In the genomic region with DNA sequence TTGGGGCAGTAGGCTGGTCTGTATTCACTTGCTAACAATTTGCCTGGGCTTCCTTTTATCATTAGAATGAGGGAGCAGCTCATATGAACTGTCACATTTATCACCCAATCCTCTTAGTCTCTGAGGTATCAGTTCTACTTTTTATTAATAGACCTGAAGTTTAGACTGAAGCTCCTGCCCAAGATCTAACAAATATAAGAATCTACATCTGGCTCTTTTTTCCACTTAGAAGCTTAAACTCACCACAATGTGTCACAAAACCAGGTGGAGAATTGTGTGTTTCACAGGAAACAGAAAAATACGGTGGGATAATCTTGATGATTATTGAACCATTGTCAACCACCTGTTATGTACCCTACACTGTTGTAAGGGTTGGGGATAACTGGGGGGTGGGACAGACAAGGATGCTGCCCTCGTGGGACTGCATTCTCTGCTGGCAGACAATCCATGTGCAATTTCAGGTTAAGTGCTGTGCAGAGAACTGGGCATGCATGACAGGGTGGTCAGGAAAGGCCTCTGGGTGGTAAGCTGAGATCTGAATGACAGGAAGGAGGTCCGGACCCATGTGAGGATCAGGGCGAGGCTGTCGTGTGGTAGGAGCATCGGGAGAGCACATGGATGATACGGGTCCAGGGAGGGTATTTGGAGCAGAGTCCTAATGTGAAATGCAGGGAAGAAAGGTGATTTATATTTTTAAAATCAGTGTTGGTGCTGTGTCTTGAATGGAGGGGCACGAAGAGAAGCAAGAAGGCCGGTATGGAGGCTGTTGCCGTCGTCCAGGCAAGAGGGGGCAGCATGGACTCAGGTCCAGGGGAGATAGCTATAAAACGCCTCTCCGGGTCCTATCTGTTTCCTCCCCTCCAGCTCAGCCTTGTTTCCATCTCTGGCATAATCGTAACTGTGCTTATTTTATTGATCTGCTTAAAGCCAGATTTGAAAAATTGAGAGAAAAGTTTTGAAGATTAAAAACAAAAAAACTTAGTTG, we compare ENCODE assay signal across 9 cellular contexts. TPM values are rescaled to one million over a fixed set of nuclear protein-coding genes. Genes with fewer than 3 reads are reported as not detected.
DNase-seq lines count a peak whose midpoint lies in the region; ATAC-seq lines count a peak whose summit lies in the region.
"Had no signal": no experiment of that assay in that cellular context is flagged by ENCODE, and none has a peak within 500 bp of the region (broad histone marks: within the 10 kb centered on the region; RNA-seq: fewer than 3 reads in every experiment).

No MANE protein-coding gene starts in this region.

- no peak overlapping the region for H3K4me3 Mint-ChIP-seq in T-helper 2 cell treated with Interferon-gamma antibody and Interleukin-4, amounts not matched to agents 5 μg/mL and 100 μg/mL, for 36 hours
- H3K4me3 Mint-ChIP-seq in T-cell = no peak overlapping the region
- no peak overlapping the region for H3K4me3 Mint-ChIP-seq in stimulated activated naive CD8-positive, alpha-beta T cell treated with anti-CD3 and anti-CD28 coated beads, Interleukin-15, amount 100 ng/mL, for 72 hours
- no peak overlapping the region for H3K4me3 Mint-ChIP-seq in activated naive CD4-positive, alpha-beta T cell treated with anti-CD3 and anti-CD28 coated beads, Interleukin-2, amount 10 ng/mL, durations not matched to agents 7 days and 5 days
- H3K4me3 Mint-ChIP-seq: activated naive CD8-positive, alpha-beta T cell had no signal

- ATAC-seq in HG02981 (IDR thresholded peaks at IDR 0.05; ENCODE audit: unreplicated experiment) (peak; percentile 86), T-cell (replicated peaks in 1 of 4) (no peak)
- ATAC-seq in stimulated activated naive CD8-positive, alpha-beta T cell treated with anti-CD3 and anti-CD28 coated beads, Interleukin-15, amount 100 ng/mL, for 72 hours = peak; percentile 33

- peak overlapping the region; percentile 38 for H3K27ac Mint-ChIP-seq in T-helper 2 cell treated with Interferon-gamma antibody and Interleukin-4, amounts not matched to agents 5 μg/mL and 100 μg/mL, for 36 hours
- H3K27ac Mint-ChIP-seq in T-cell = peak overlapping the region; percentile 5 to 49
- H3K27ac Mint-ChIP-seq in stimulated activated naive CD8-positive, alpha-beta T cell treated with anti-CD3 and anti-CD28 coated beads, Interleukin-15, amount 100 ng/mL, for 72 hours = no peak overlapping the region
- H3K27ac Mint-ChIP-seq in activated naive CD4-positive, alpha-beta T cell treated with anti-CD3 and anti-CD28 coated beads, Interleukin-2, amount 10 ng/mL, durations not matched to agents 7 days and 5 days = no peak overlapping the region

- no peaks in the 10 kb centered on the region for H3K27me3 Mint-ChIP-seq in T-helper 2 cell treated with Interferon-gamma antibody and Interleukin-4, amounts not matched to agents 5 μg/mL and 100 μg/mL, for 36 hours (ENCODE audit: low read depth)
- no peaks in the 10 kb centered on the region for H3K27me3 Mint-ChIP-seq in T-cell
- H3K27me3 Mint-ChIP-seq in stimulated activated naive CD8-positive, alpha-beta T cell treated with anti-CD3 and anti-CD28 coated beads, Interleukin-15, amount 100 ng/mL, for 72 hours = no peaks in the 10 kb centered on the region
- H3K27me3 Mint-ChIP-seq in activated naive CD4-positive, alpha-beta T cell treated with anti-CD3 and anti-CD28 coated beads, Interleukin-2, amount 10 ng/mL, durations not matched to agents 7 days and 5 days = peaks cover 6% of the 10 kb centered on the region
- H3K27me3 Mint-ChIP-seq: activated naive CD8-positive, alpha-beta T cell had no signal

- CTCF ChIA-PET in T-cell (lab: Charles Lee) = interaction anchor here (0.5 to 5.0 kb wide), 8 partner anchors 9 to 500 kb away, joined by 3 to 37 read pairs (median 4); no protein-coding TSS in a partner anchor
- CTCF ChIA-PET in activated naive CD4-positive, alpha-beta T cell treated with anti-CD3 and anti-CD28 coated beads, Interleukin-2, amount 10 ng/mL, durations not matched to agents 7 days and 5 days (lab: Charles Lee) = interaction anchor here (1.4 to 10.2 kb wide), 3 partner anchors 176 to 386 kb away, joined by 4 to 161 read pairs (median 8); no protein-coding TSS in a partner anchor

- peaks cover 2% of the 10 kb centered on the region for H3K4me1 Mint-ChIP-seq in T-helper 2 cell treated with Interferon-gamma antibody and Interleukin-4, amounts not matched to agents 5 μg/mL and 100 μg/mL, for 36 hours (ENCODE audit: low read depth)
- H3K4me1 Mint-ChIP-seq in T-cell = peaks cover 0 to 6% (median 3%) of the 10 kb centered on the region in 3 donors
- peaks cover 6% of the 10 kb centered on the region for H3K4me1 Mint-ChIP-seq in stimulated activated naive CD8-positive, alpha-beta T cell treated with anti-CD3 and anti-CD28 coated beads, Interleukin-15, amount 100 ng/mL, for 72 hours
- H3K4me1 Mint-ChIP-seq in activated naive CD4-positive, alpha-beta T cell treated with anti-CD3 and anti-CD28 coated beads, Interleukin-2, amount 10 ng/mL, durations not matched to agents 7 days and 5 days = peaks cover 6% of the 10 kb centered on the region

- POLR2A ChIA-PET in T-cell (lab: Charles Lee) = interaction anchor here in 1 of 2 donors (0.5 kb wide), 1 partner anchor 220 kb away, joined by 3 read pairs; no protein-coding TSS in a partner anchor

- H3K9me3 Mint-ChIP-seq in T-helper 2 cell treated with Interferon-gamma antibody and Interleukin-4, amounts not matched to agents 5 μg/mL and 100 μg/mL, for 36 hours = no peaks in the 10 kb centered on the region
- H3K9me3 Mint-ChIP-seq in T-cell = no peaks in the 10 kb centered on the region
- H3K9me3 Mint-ChIP-seq in stimulated activated naive CD8-positive, alpha-beta T cell treated with anti-CD3 and anti-CD28 coated beads, Interleukin-15, amount 100 ng/mL, for 72 hours = no peaks in the 10 kb centered on the region
- no peaks in the 10 kb centered on the region for H3K9me3 Mint-ChIP-seq in activated naive CD4-positive, alpha-beta T cell treated with anti-CD3 and anti-CD28 coated beads, Interleukin-2, amount 10 ng/mL, durations not matched to agents 7 days and 5 days

- DNase-seq in T-helper 2 cell treated with Interferon-gamma antibody and Interleukin-4, amounts not matched to agents 5 μg/mL and 100 μg/mL, for 36 hours (ENCODE audit: low spot score) = no peak
- DNase-seq in T-helper 2 cell = no peak
- DNase-seq in T-cell = no peak
- DNase-seq in stimulated activated naive CD8-positive, alpha-beta T cell treated with anti-CD3 and anti-CD28 coated beads, Interleukin-15, amount 100 ng/mL, for 72 hours = no peak
- no peak for DNase-seq in NCI-H187 (lab: John Stamatoyannopoulos, UW)
- DNase-seq in globus pallidus (ENCODE audit: low spot score) = no peak
- DNase-seq in activated naive CD4-positive, alpha-beta T cell treated with anti-CD3 and anti-CD28 coated beads, Interleukin-2, amount 10 ng/mL, durations not matched to agents 7 days and 5 days = no peak

- H3K36me3 Mint-ChIP-seq in T-helper 2 cell treated with Interferon-gamma antibody and Interleukin-4, amounts not matched to agents 5 μg/mL and 100 μg/mL, for 36 hours (ENCODE audit: low read depth) = peaks cover 33% of the 10 kb centered on the region
- peaks cover 19% of the 10 kb centered on the region for H3K36me3 Mint-ChIP-seq in T-cell
- H3K36me3 Mint-ChIP-seq in activated naive CD4-positive, alpha-beta T cell treated with anti-CD3 and anti-CD28 coated beads, Interleukin-2, amount 10 ng/mL, durations not matched to agents 7 days and 5 days = peaks cover 34% of the 10 kb centered on the region

RNA-seq across cellular contexts. Expression of gene MYL12B, which starts 17.6 kb away (rescaled TPM):
- total RNA-seq in T-cell = 100 to 1,000 TPM; 159 to 241 (median 206) TPM

RNA-seq across cellular contexts. Expression of gene MYL12A, which starts 31.9 kb away (rescaled TPM):
- 100 to 1,000 TPM; 390 to 456 (median 437) TPM for total RNA-seq in T-cell

RNA-seq across cellular contexts. Expression of gene MYOM1, which starts 59.7 kb away (rescaled TPM):
- 1 to 10 TPM in 4 of 5 donors, under 1 TPM in 1; 0.98 to 7.0 (median 1.9) TPM for total RNA-seq in T-cell

Comparison
In these comparisons a context has a peak if more than half of its experiments do, and no peak if none do; other contexts are left out.
1. H3K27ac Mint-ChIP-seq: peak in T-helper 2 cell treated with Interferon-gamma antibody and Interleukin-4, amounts not matched to agents 5 μg/mL and 100 μg/mL, for 36 hours (single experiment) and T-cell (2 of 2); none in stimulated activated naive CD8-positive, alpha-beta T cell treated with anti-CD3 and anti-CD28 coated beads, Interleukin-15, amount 100 ng/mL, for 72 hours (0 of 2) and activated naive CD4-positive, alpha-beta T cell treated with anti-CD3 and anti-CD28 coated beads, Interleukin-2, amount 10 ng/mL, durations not matched to agents 7 days and 5 days (single experiment).
2. ATAC-seq: peak in HG02981 (single experiment) and stimulated activated naive CD8-positive, alpha-beta T cell treated with anti-CD3 and anti-CD28 coated beads, Interleukin-15, amount 100 ng/mL, for 72 hours (single experiment); none in T-cell (0 of 4).